In genomic region chr1:169588112-169588511, GRCh38 we compare ENCODE assay signal across 24 cellular contexts. TPM values are rescaled to one million over a fixed set of nuclear protein-coding genes. Genes with fewer than 3 reads are reported as not detected.
A peak's percentile ranks its signal among the peaks of the same experiment; 100 is the strongest.
DNase-seq lines count a peak whose midpoint lies in the region; ATAC-seq and TF ChIP-seq lines count a peak whose summit lies in the region.
"Had no signal": no experiment of that assay in that cellular context is flagged by ENCODE, and none has a peak within 500 bp of the region (broad histone marks: within the 10 kb centered on the region; RNA-seq: fewer than 3 reads in every experiment).

No MANE protein-coding gene starts in this region.

- ATAC-seq in CD4-positive, CD25-positive, alpha-beta regulatory T cell (ENCODE audit: low read depth in 2 of 2) = no peak
- peak; percentile 47 for ATAC-seq in left lobe of liver
- ATAC-seq: A549, GM12878 had no signal

- H3K4me1 ChIP-seq in CD4-positive, CD25-positive, alpha-beta regulatory T cell (ENCODE audit: control insufficient read depth, insufficient read depth, low read length, poor library complexity, severe bottlenecking) = peaks cover 43% of the 10 kb centered on the region
- H3K4me1 ChIP-seq in OCI-LY3 (ENCODE audit: low read length) = peaks cover 74% of the 10 kb centered on the region
- H3K4me1 ChIP-seq: A549, BE2C had no signal

- H3K9ac ChIP-seq in OCI-LY3 (ENCODE audit: low read length) = no peak overlapping the region

- CTCF ChIA-PET in activated CD4-positive, alpha-beta memory T cell treated with anti-CD3 and anti-CD28 coated beads for 36 hours (lab: Charles Lee) = interaction anchor here (1.5 to 1.7 kb wide), 2 partner anchors 105 to 124 kb away, joined by 3 to 8 read pairs; no protein-coding TSS in a partner anchor
- CTCF ChIA-PET in activated CD4-positive, alpha-beta memory T cell treated with anti-CD3 and anti-CD28 coated beads, Interleukin-2, amount 10 ng/mL, durations not matched to agents 7 days and 5 days (lab: Charles Lee) = interaction anchor here (1.5 kb wide), 1 partner anchor 38 kb away, joined by 4 read pairs; no protein-coding TSS in a partner anchor

- H3K4me3 ChIP-seq in CD4-positive, CD25-positive, alpha-beta regulatory T cell (ENCODE audit: low read depth, low read length) = no peak overlapping the region
- no peak overlapping the region for H3K4me3 ChIP-seq in OCI-LY3 (ENCODE audit: low read length)
- H3K4me3 ChIP-seq: A549, GM12878, Peyer's patch had no signal

- TF ChIP-seq CTCF in OCI-LY3 (IDR thresholded peaks at IDR 0.05; ENCODE audit: low read depth, low read length) (no peak), GM10266 (IDR thresholded peaks at IDR 0.05; ENCODE audit: control insufficient read depth, insufficient read depth, low read depth, missing control alignments) (no peak)

- no peaks in the 10 kb centered on the region for H3K27me3 ChIP-seq in CD4-positive, CD25-positive, alpha-beta regulatory T cell (ENCODE audit: control insufficient read depth, insufficient read depth, low read length)
- H3K27me3 ChIP-seq in OCI-LY3 (ENCODE audit: low read depth, low read length) = no peaks in the 10 kb centered on the region
- H3K27me3 ChIP-seq: Peyer's patch had no signal

- H3K79me2 ChIP-seq in OCI-LY3 (ENCODE audit: low read length) = peaks cover 48% of the 10 kb centered on the region

- peak overlapping the region; percentile 98; the same call in 1 of the 2 replicates for H3K4me2 ChIP-seq in OCI-LY3 (ENCODE audit: low read length)
- H3K4me2 ChIP-seq: A549 had no signal

- H3K9me3 ChIP-seq in CD4-positive, CD25-positive, alpha-beta regulatory T cell (ENCODE audit: control insufficient read depth in 2 of 2, low read length in 2 of 2) = no peaks in the 10 kb centered on the region
- H3K9me3 ChIP-seq in OCI-LY3 (ENCODE audit: insufficient read depth, low read length) = no peaks in the 10 kb centered on the region
- H3K9me3 ChIP-seq: A549, BE2C, Peyer's patch had no signal

- peaks cover 68% of the 10 kb centered on the region for H3K4me1 Mint-ChIP-seq in activated CD4-positive, alpha-beta memory T cell treated with anti-CD3 and anti-CD28 coated beads for 36 hours (ENCODE audit: low read depth)
- H3K4me1 Mint-ChIP-seq in activated CD4-positive, alpha-beta memory T cell treated with anti-CD3 and anti-CD28 coated beads, Interleukin-2, amount 10 ng/mL, durations not matched to agents 7 days and 5 days = peaks cover 72% of the 10 kb centered on the region
- H3K4me1 Mint-ChIP-seq in CD4-positive, CD25-positive, alpha-beta regulatory T cell = peaks cover 28 to 66% (median 50%) of the 10 kb centered on the region in 4 donors

- peak overlapping the region; percentile 85 for H3K27ac Mint-ChIP-seq in activated CD4-positive, alpha-beta memory T cell treated with anti-CD3 and anti-CD28 coated beads for 36 hours
- H3K27ac Mint-ChIP-seq in activated CD4-positive, alpha-beta memory T cell treated with anti-CD3 and anti-CD28 coated beads, Interleukin-2, amount 10 ng/mL, durations not matched to agents 7 days and 5 days = no peak overlapping the region
- H3K27ac Mint-ChIP-seq in CD4-positive, CD25-positive, alpha-beta regulatory T cell = peak overlapping the region in 2 of 3 donors; percentile 81 to 97

- H3K27me3 Mint-ChIP-seq in activated CD4-positive, alpha-beta memory T cell treated with anti-CD3 and anti-CD28 coated beads for 36 hours = no peaks in the 10 kb centered on the region
- no peaks in the 10 kb centered on the region for H3K27me3 Mint-ChIP-seq in activated CD4-positive, alpha-beta memory T cell treated with anti-CD3 and anti-CD28 coated beads, Interleukin-2, amount 10 ng/mL, durations not matched to agents 7 days and 5 days
- H3K27me3 Mint-ChIP-seq in CD4-positive, CD25-positive, alpha-beta regulatory T cell = no peaks in the 10 kb centered on the region
- H3K27me3 Mint-ChIP-seq: CD4-positive, alpha-beta T cell had no signal

- no peak overlapping the region for H3K4me3 Mint-ChIP-seq in activated CD4-positive, alpha-beta memory T cell treated with anti-CD3 and anti-CD28 coated beads for 36 hours
- H3K4me3 Mint-ChIP-seq in activated CD4-positive, alpha-beta memory T cell treated with anti-CD3 and anti-CD28 coated beads, Interleukin-2, amount 10 ng/mL, durations not matched to agents 7 days and 5 days = no peak overlapping the region
- H3K4me3 Mint-ChIP-seq in CD4-positive, CD25-positive, alpha-beta regulatory T cell = peak overlapping the region in 2 of 4 donors; percentile 94 to 96

- H3K36me3 Mint-ChIP-seq in activated CD4-positive, alpha-beta memory T cell treated with anti-CD3 and anti-CD28 coated beads for 36 hours = peaks cover 3% of the 10 kb centered on the region
- H3K36me3 Mint-ChIP-seq in activated CD4-positive, alpha-beta memory T cell treated with anti-CD3 and anti-CD28 coated beads, Interleukin-2, amount 10 ng/mL, durations not matched to agents 7 days and 5 days (ENCODE audit: low read depth) = peaks cover 2% of the 10 kb centered on the region
- peaks cover 5% of the 10 kb centered on the region for H3K36me3 Mint-ChIP-seq in CD4-positive, CD25-positive, alpha-beta regulatory T cell

- POLR2A ChIA-PET in activated CD4-positive, alpha-beta memory T cell treated with anti-CD3 and anti-CD28 coated beads for 36 hours (lab: Charles Lee) = no interaction called here
- POLR2A ChIA-PET in activated CD4-positive, alpha-beta memory T cell treated with anti-CD3 and anti-CD28 coated beads, Interleukin-2, amount 10 ng/mL, durations not matched to agents 7 days and 5 days (lab: Charles Lee) = no interaction called here

- intact Hi-C loops in activated CD4-positive, alpha-beta memory T cell treated with anti-CD3 and anti-CD28 coated beads for 36 hours (cut with micrococcal nuclease) = loop anchor here (2.0 to 5.0 kb wide), 3 partner anchors 209 to 484 kb away; partner anchors contain the start of genes BLZF1 and KIFAP3

- no peaks in the 10 kb centered on the region for H3K9me3 Mint-ChIP-seq in activated CD4-positive, alpha-beta memory T cell treated with anti-CD3 and anti-CD28 coated beads for 36 hours
- no peaks in the 10 kb centered on the region for H3K9me3 Mint-ChIP-seq in activated CD4-positive, alpha-beta memory T cell treated with anti-CD3 and anti-CD28 coated beads, Interleukin-2, amount 10 ng/mL, durations not matched to agents 7 days and 5 days
- no peaks in the 10 kb centered on the region for H3K9me3 Mint-ChIP-seq in CD4-positive, CD25-positive, alpha-beta regulatory T cell
- H3K9me3 Mint-ChIP-seq: CD4-positive, alpha-beta T cell had no signal

- no peak for DNase-seq in activated CD4-positive, alpha-beta memory T cell treated with anti-CD3 and anti-CD28 coated beads for 36 hours
- no peak for DNase-seq in activated CD4-positive, alpha-beta memory T cell treated with anti-CD3 and anti-CD28 coated beads, Interleukin-2, amount 10 ng/mL, durations not matched to agents 7 days and 5 days
- DNase-seq in CD4-positive, CD25-positive, alpha-beta regulatory T cell = no peak
- no peak for DNase-seq in left lobe of liver (ENCODE audit: low spot score)
- DNase-seq in activated CD8-positive, alpha-beta memory T cell treated with anti-CD3 and anti-CD28 coated beads, Interleukin-2, amount 50 U/mL, for 4 hours = no peak
- no peak for DNase-seq in GM10266 (ENCODE audit: extremely low spot score)
- DNase-seq: BE2C; CD4-positive, alpha-beta T cell; COR-L47; DMS79; H7; Kasumi-1; NCI-H1694; NCI-H2081; NCI-H2171; NCI-H345; NCI-H524; NCI-H82; Peyer's patch had no signal

- H2AFZ ChIP-seq in OCI-LY3 (ENCODE audit: low read depth, low read length) = no peak overlapping the region

- H3K27ac ChIP-seq in CD4-positive, CD25-positive, alpha-beta regulatory T cell (ENCODE audit: insufficient read depth, low read length, poor library complexity, severe bottlenecking) = no peak overlapping the region
- H3K27ac ChIP-seq in OCI-LY3 (ENCODE audit: low read length) = peak overlapping the region; percentile 67
- H3K27ac ChIP-seq: A549, Peyer's patch had no signal

- H3K36me3 ChIP-seq in CD4-positive, CD25-positive, alpha-beta regulatory T cell (ENCODE audit: control insufficient read depth, insufficient read depth, low read length) = no peaks in the 10 kb centered on the region
- peaks cover 20% of the 10 kb centered on the region for H3K36me3 ChIP-seq in OCI-LY3 (replicated peaks; ENCODE audit: low read depth, low read length)
- H3K36me3 ChIP-seq: BE2C, Peyer's patch had no signal

- H4K20me1 ChIP-seq in OCI-LY3 (ENCODE audit: insufficient read depth, low read length) = peaks cover 3% of the 10 kb centered on the region; the same call in 1 of the 2 replicates

RNA-seq across cellular contexts. Expression of gene F5, which starts 1.8 kb away (rescaled TPM):
- total RNA-seq in activated CD4-positive, alpha-beta memory T cell treated with anti-CD3 and anti-CD28 coated beads for 36 hours = 10 to 100 TPM; 50.8 to 51.1 TPM
- 10 to 100 TPM in 1 of 2 experiments, 1 to 10 TPM in 1; 8.9 to 11.0 TPM for total RNA-seq in activated CD4-positive, alpha-beta memory T cell treated with anti-CD3 and anti-CD28 coated beads, Interleukin-2, amount 10 ng/mL, durations not matched to agents 7 days and 5 days
- 80.6 TPM for total RNA-seq in CD4-positive, CD25-positive, alpha-beta regulatory T cell
- polyA plus RNA-seq in CD4-positive, CD25-positive, alpha-beta regulatory T cell = 10 to 100 TPM; 10.1 to 29.4 (median 17.5) TPM
- total RNA-seq in left lobe of liver = 174 TPM
- total RNA-seq: H7, OCI-LY7 had no signal

RNA-seq across cellular contexts. Expression of gene SELP, which starts 41.8 kb away (rescaled TPM):
- under 1 TPM; 0.70 to 0.97 TPM for total RNA-seq in activated CD4-positive, alpha-beta memory T cell treated with anti-CD3 and anti-CD28 coated beads for 36 hours
- under 1 TPM; 0.45 to 0.83 TPM for total RNA-seq in activated CD4-positive, alpha-beta memory T cell treated with anti-CD3 and anti-CD28 coated beads, Interleukin-2, amount 10 ng/mL, durations not matched to agents 7 days and 5 days
- 12.1 TPM for total RNA-seq in CD4-positive, CD25-positive, alpha-beta regulatory T cell
- polyA plus RNA-seq in CD4-positive, CD25-positive, alpha-beta regulatory T cell = 10 to 100 TPM; 15.2 to 25.2 (median 22.5) TPM
- 0.78 TPM for total RNA-seq in left lobe of liver
- total RNA-seq: H7, MCF 10A, OCI-LY7 had no signal
- polyA plus RNA-seq: A549 had no signal
